In the genomic region with DNA sequence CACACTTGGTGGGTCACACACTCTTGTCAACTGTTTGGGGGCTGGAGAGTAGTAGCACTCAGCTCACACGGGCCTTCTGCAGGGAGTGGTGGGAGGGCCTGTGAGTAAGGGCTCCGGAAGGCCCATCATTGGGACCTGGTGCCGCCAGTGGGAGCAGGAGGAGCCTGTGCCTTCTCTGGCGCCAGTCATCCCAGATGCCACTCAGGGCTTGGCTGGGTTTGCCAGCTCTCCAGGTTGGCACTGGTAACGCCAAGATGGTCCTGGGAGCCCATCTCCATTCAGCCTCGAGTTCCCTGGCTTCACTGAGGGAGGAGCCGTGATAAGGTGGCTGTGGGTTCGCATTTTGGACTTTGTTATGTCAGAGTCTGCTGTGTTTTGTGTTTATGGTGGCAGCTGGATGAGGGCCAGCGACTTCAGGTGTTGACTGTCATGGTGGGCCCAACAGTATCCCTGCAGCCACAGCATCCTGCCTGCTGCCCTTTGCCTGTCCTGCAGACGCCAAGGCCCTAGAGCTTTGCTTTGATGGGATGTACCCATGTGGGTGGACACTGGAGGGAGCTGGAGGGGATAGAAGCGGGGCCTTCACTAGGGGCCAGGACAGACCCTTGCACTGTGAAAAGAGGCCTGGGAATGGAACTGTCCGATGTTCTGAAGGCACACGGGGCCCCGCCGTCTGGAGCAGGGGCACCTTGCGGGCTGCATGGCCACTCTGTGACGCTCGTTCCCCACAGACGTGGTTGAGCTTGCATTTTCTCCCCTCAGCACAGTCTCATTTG, we compare ENCODE assay signal across 4 cellular contexts.
TF ChIP-seq lines count a peak whose summit lies in the region.

No MANE protein-coding gene starts in this region.

TF ChIP-seq in SK-N-SH, 30 proteins besides CTCF, POLR2A, EP300 and RAD21:
- TF ChIP-seq, protein P1, sequence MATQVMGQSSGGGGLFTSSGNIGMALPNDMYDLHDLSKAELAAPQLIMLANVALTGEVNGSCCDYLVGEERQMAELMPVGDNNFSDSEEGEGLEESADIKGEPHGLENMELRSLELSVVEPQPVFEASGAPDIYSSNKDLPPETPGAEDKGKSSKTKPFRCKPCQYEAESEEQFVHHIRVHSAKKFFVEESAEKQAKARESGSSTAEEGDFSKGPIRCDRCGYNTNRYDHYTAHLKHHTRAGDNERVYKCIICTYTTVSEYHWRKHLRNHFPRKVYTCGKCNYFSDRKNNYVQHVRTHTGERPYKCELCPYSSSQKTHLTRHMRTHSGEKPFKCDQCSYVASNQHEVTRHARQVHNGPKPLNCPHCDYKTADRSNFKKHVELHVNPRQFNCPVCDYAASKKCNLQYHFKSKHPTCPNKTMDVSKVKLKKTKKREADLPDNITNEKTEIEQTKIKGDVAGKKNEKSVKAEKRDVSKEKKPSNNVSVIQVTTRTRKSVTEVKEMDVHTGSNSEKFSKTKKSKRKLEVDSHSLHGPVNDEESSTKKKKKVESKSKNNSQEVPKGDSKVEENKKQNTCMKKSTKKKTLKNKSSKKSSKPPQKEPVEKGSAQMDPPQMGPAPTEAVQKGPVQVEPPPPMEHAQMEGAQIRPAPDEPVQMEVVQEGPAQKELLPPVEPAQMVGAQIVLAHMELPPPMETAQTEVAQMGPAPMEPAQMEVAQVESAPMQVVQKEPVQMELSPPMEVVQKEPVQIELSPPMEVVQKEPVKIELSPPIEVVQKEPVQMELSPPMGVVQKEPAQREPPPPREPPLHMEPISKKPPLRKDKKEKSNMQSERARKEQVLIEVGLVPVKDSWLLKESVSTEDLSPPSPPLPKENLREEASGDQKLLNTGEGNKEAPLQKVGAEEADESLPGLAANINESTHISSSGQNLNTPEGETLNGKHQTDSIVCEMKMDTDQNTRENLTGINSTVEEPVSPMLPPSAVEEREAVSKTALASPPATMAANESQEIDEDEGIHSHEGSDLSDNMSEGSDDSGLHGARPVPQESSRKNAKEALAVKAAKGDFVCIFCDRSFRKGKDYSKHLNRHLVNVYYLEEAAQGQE (IDR thresholded peaks at IDR 0.05; ENCODE audit: low read depth, low read length) = peak; percentile 66; the same call in 1 of the 2 replicates
- TF ChIP-seq TEAD4 (IDR thresholded peaks at IDR 0.05; ENCODE audit: borderline replicate concordance, insufficient read depth) = no peak

TF ChIP-seq in SK-N-SH treated with all-trans-retinoic acid at 6 μM for 48 hours, 23 proteins besides CTCF, POLR2A, EP300 and RAD21:
- TF ChIP-seq RARB (CRISPR knock-in tag; IDR thresholded peaks at IDR 0.05) (no peak), TOX (CRISPR knock-in tag; IDR thresholded peaks at IDR 0.05; ENCODE audit: borderline replicate concordance) (no peak), ESRRG (CRISPR knock-in tag; IDR thresholded peaks at IDR 0.05) (no peak), GLIS3 (CRISPR knock-in tag; IDR thresholded peaks at IDR 0.05) (no peak), SNAI2 (CRISPR knock-in tag; IDR thresholded peaks at IDR 0.05) (no peak), ISL1 (CRISPR knock-in tag; IDR thresholded peaks at IDR 0.05) (no peak), ZFP30 (CRISPR knock-in tag; IDR thresholded peaks at IDR 0.05) (no peak), OSR1 (CRISPR knock-in tag; IDR thresholded peaks at IDR 0.05) (no peak), ARNTL (CRISPR knock-in tag; IDR thresholded peaks at IDR 0.05; ENCODE audit: borderline replicate concordance, low read depth) (no peak)
- TF ChIP-seq, protein P2, sequence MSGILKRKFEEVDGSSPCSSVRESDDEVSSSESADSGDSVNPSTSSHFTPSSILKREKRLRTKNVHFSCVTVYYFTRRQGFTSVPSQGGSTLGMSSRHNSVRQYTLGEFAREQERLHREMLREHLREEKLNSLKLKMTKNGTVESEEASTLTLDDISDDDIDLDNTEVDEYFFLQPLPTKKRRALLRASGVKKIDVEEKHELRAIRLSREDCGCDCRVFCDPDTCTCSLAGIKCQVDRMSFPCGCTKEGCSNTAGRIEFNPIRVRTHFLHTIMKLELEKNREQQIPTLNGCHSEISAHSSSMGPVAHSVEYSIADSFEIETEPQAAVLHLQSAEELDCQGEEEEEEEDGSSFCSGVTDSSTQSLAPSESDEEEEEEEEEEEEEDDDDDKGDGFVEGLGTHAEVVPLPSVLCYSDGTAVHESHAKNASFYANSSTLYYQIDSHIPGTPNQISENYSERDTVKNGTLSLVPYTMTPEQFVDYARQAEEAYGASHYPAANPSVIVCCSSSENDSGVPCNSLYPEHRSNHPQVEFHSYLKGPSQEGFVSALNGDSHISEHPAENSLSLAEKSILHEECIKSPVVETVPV (CRISPR knock-in tag; IDR thresholded peaks at IDR 0.05) = no peak
- TF ChIP-seq, protein P3, sequence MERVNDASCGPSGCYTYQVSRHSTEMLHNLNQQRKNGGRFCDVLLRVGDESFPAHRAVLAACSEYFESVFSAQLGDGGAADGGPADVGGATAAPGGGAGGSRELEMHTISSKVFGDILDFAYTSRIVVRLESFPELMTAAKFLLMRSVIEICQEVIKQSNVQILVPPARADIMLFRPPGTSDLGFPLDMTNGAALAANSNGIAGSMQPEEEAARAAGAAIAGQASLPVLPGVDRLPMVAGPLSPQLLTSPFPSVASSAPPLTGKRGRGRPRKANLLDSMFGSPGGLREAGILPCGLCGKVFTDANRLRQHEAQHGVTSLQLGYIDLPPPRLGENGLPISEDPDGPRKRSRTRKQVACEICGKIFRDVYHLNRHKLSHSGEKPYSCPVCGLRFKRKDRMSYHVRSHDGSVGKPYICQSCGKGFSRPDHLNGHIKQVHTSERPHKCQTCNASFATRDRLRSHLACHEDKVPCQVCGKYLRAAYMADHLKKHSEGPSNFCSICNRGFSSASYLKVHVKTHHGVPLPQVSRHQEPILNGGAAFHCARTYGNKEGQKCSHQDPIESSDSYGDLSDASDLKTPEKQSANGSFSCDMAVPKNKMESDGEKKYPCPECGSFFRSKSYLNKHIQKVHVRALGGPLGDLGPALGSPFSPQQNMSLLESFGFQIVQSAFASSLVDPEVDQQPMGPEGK (CRISPR knock-in tag; IDR thresholded peaks at IDR 0.05; ENCODE audit: borderline replicate concordance) = no peak

TF ChIP-seq in Ishikawa, 13 proteins besides CTCF, POLR2A, EP300 and RAD21:
- TF ChIP-seq, protein P1 (IDR thresholded peaks at IDR 0.05; ENCODE audit: low read depth) = peak; percentile 61
- no peak for TF ChIP-seq TEAD4 (IDR thresholded peaks at IDR 0.05)

TF ChIP-seq in K562, 482 proteins besides CTCF, POLR2A, EP300 and RAD21:
- TF ChIP-seq HSF4 (CRISPR knock-in tag; IDR thresholded peaks at IDR 0.05; ENCODE audit: borderline replicate concordance) = no peak
- no peak for TF ChIP-seq SAFB2 (IDR thresholded peaks at IDR 0.05; ENCODE audit: borderline replicate concordance, low read depth, low read length, severe bottlenecking)
- TF ChIP-seq POLR2G (IDR thresholded peaks at IDR 0.05; ENCODE audit: low read depth, low read length) = 0 out of 2 replicates have a peak, but pooled peaks have one; percentile 26
- TF ChIP-seq, protein P4, sequence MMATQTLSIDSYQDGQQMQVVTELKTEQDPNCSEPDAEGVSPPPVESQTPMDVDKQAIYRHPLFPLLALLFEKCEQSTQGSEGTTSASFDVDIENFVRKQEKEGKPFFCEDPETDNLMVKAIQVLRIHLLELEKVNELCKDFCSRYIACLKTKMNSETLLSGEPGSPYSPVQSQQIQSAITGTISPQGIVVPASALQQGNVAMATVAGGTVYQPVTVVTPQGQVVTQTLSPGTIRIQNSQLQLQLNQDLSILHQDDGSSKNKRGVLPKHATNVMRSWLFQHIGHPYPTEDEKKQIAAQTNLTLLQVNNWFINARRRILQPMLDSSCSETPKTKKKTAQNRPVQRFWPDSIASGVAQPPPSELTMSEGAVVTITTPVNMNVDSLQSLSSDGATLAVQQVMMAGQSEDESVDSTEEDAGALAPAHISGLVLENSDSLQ (IDR thresholded peaks at IDR 0.05) = no peak
- TF ChIP-seq, protein P5, sequence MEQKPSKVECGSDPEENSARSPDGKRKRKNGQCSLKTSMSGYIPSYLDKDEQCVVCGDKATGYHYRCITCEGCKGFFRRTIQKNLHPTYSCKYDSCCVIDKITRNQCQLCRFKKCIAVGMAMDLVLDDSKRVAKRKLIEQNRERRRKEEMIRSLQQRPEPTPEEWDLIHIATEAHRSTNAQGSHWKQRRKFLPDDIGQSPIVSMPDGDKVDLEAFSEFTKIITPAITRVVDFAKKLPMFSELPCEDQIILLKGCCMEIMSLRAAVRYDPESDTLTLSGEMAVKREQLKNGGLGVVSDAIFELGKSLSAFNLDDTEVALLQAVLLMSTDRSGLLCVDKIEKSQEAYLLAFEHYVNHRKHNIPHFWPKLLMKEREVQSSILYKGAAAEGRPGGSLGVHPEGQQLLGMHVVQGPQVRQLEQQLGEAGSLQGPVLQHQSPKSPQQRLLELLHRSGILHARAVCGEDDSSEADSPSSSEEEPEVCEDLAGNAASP (IDR thresholded peaks at IDR 0.05) = no peak
- 0 out of 2 replicates have a peak, but pooled peaks have one; percentile 20 for TF ChIP-seq RBFOX2 (IDR thresholded peaks at IDR 0.05; ENCODE audit: low read depth, low read length)
- TF ChIP-seq, protein P6, sequence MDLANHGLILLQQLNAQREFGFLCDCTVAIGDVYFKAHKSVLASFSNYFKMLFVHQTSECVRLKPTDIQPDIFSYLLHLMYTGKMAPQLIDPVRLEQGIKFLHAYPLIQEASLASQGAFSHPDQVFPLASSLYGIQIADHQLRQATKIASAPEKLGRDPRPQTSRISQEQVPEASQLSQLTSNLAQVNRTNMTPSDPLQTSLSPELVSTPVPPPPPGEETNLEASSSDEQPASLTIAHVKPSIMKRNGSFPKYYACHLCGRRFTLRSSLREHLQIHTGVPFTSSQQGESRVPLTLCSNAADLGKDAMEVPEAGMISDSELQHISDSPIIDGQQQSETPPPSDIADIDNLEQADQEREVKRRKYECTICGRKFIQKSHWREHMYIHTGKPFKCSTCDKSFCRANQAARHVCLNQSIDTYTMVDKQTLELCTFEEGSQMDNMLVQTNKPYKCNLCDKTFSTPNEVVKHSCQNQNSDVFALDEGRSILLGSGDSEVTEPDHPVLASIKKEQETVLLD (IDR thresholded peaks at IDR 0.05) = no peak
- TF ChIP-seq, protein P7, sequence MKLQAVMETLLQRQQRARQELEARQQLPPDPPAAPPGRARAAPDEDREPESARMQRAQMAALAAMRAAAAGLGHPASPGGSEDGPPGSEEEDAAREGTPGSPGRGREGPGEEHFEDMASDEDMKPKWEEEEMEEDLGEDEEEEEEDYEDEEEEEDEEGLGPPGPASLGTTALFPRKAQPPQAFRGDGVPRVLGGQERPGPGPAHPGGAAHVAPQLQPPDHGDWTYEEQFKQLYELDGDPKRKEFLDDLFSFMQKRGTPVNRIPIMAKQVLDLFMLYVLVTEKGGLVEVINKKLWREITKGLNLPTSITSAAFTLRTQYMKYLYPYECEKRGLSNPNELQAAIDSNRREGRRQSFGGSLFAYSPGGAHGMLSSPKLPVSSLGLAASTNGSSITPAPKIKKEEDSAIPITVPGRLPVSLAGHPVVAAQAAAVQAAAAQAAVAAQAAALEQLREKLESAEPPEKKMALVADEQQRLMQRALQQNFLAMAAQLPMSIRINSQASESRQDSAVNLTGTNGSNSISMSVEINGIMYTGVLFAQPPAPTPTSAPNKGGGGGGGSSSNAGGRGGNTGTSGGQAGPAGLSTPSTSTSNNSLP (IDR thresholded peaks at IDR 0.05; ENCODE audit: borderline replicate concordance, low read depth, low read length) = no peak
- TF ChIP-seq KLF1 (tag; IDR thresholded peaks at IDR 0.05) = no peak
- no peak for TF ChIP-seq ZNF146 (CRISPR knock-in tag; IDR thresholded peaks at IDR 0.05; ENCODE audit: unreplicated experiment)
- TF ChIP-seq, protein P8, sequence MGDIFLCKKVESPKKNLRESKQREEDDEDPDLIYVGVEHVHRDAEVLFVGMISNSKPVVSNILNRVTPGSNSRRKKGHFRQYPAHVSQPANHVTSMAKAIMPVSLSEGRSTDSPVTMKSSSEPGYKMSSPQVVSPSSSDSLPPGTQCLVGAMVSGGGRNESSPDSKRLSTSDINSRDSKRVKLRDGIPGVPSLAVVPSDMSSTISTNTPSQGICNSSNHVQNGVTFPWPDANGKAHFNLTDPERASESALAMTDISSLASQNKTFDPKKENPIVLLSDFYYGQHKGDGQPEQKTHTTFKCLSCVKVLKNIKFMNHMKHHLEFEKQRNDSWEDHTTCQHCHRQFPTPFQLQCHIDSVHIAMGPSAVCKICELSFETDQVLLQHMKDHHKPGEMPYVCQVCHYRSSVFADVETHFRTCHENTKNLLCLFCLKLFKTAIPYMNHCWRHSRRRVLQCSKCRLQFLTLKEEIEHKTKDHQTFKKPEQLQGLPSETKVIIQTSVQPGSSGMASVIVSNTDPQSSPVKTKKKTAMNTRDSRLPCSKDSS (IDR thresholded peaks at IDR 0.05; ENCODE audit: low read depth, partially characterized antibody) = no peak
- no peak for TF ChIP-seq EHMT2 (IDR thresholded peaks at IDR 0.05)
- TF ChIP-seq ZNF778 (CRISPR knock-in tag; IDR thresholded peaks at IDR 0.05) = no peak
